In the genomic region with DNA sequence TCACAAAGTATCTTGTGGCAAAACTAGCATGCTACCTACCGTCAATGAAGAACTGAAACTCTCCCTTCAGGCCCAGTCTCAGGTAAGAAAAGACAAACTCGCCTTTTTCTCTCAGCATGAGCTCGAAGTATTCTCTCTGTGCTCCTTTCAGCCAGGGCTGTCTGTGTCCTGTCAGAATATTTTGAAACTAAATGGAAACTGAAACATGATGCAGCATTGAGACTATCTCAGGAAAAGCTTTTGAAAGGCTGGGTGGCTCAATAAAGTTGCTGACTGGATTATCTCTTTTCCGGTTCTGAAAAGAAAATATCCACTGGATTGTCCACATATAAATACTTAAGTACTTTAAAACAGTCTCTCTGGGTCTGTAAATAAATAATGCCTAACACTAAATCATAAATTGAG, we compare ENCODE assay signal across 8 cellular contexts. TPM values are rescaled to one million over a fixed set of nuclear protein-coding genes. Genes with fewer than 3 reads are reported as not detected.
A peak's percentile ranks its signal among the peaks of the same experiment; 100 is the strongest.
DNase-seq lines count a peak whose midpoint lies in the region; ATAC-seq lines count a peak whose summit lies in the region.
"Had no signal": no experiment of that assay in that cellular context is flagged by ENCODE, and none has a peak within 500 bp of the region (broad histone marks: within the 10 kb centered on the region; RNA-seq: fewer than 3 reads in every experiment).

No MANE protein-coding gene starts in this region.

- WGBS in urinary bladder = 18% methylated on average over 4 of the region's 4 CpGs

- ATAC-seq in GM21576 (IDR thresholded peaks at IDR 0.05; ENCODE audit: unreplicated experiment) = peak; percentile 93

- H3K4me1 Mint-ChIP-seq in activated CD4-positive, alpha-beta T cell treated with anti-CD3 and anti-CD28 coated beads, Interleukin-2, amount 10 ng/mL, durations not matched to agents 7 days and 5 days = no peaks in the 10 kb centered on the region

- peaks cover 10% of the 10 kb centered on the region for H3K27me3 Mint-ChIP-seq in activated CD4-positive, alpha-beta T cell treated with anti-CD3 and anti-CD28 coated beads, Interleukin-2, amount 10 ng/mL, durations not matched to agents 7 days and 5 days

- peak overlapping the region; percentile 40 for H3K27ac ChIP-seq in urinary bladder (ENCODE audit: low read depth)

- H3K4me3 Mint-ChIP-seq in activated CD4-positive, alpha-beta T cell treated with anti-CD3 and anti-CD28 coated beads, Interleukin-2, amount 10 ng/mL, durations not matched to agents 7 days and 5 days = no peak overlapping the region

- H3K4me3 ChIP-seq in urinary bladder (ENCODE audit: low read depth, low read length) = peak overlapping the region; percentile 23

- H3K9me3 Mint-ChIP-seq in activated CD4-positive, alpha-beta T cell treated with anti-CD3 and anti-CD28 coated beads, Interleukin-2, amount 10 ng/mL, durations not matched to agents 7 days and 5 days = peaks cover 5% of the 10 kb centered on the region

- CTCF ChIA-PET in activated CD4-positive, alpha-beta T cell treated with anti-CD3 and anti-CD28 coated beads, Interleukin-2, amount 10 ng/mL, durations not matched to agents 7 days and 5 days (lab: Charles Lee) = interaction anchor here (0.9 kb wide), 1 partner anchor 312 kb away, joined by 3 read pairs; no protein-coding TSS in a partner anchor

- no peaks in the 10 kb centered on the region for H3K36me3 Mint-ChIP-seq in activated CD4-positive, alpha-beta T cell treated with anti-CD3 and anti-CD28 coated beads, Interleukin-2, amount 10 ng/mL, durations not matched to agents 7 days and 5 days (ENCODE audit: low read depth)

- POLR2A ChIA-PET in activated CD4-positive, alpha-beta T cell treated with anti-CD3 and anti-CD28 coated beads, Interleukin-2, amount 10 ng/mL, durations not matched to agents 7 days and 5 days (lab: Charles Lee) = no interaction called here

- H3K27ac Mint-ChIP-seq in activated CD4-positive, alpha-beta T cell treated with anti-CD3 and anti-CD28 coated beads, Interleukin-2, amount 10 ng/mL, durations not matched to agents 7 days and 5 days = no peak overlapping the region

- no peaks in the 10 kb centered on the region for H3K4me1 ChIP-seq in urinary bladder (ENCODE audit: insufficient read depth)

- DNase-seq in NCI-H69 (lab: John Stamatoyannopoulos, UW) (peak; percentile 62), iris pigment epithelial cell (ENCODE audit: low read depth) (peak; percentile 60), SIG-M5 treated with dmso at 0.1 percent for 504 hours (lab: John Stamatoyannopoulos, UW; ENCODE audit: unreplicated experiment) (no peak)
- no peak for DNase-seq in activated CD4-positive, alpha-beta T cell treated with anti-CD3 and anti-CD28 coated beads, Interleukin-2, amount 10 ng/mL, durations not matched to agents 7 days and 5 days
- no peak for DNase-seq in activated T-cell treated with anti-CD3 and anti-CD28 coated beads, Interleukin-2, amount 50 U/mL, for 48 hours
- DNase-seq: NCI-H510A treated with DMSO at 0.1 percent for 48 hours had no signal

- H3K36me3 ChIP-seq in urinary bladder (ENCODE audit: insufficient read depth) = no peaks in the 10 kb centered on the region

RNA-seq across cellular contexts. Expression of a gene that starts 0.7 kb away (rescaled TPM):
- 8.6 TPM for total RNA-seq in urinary bladder
- polyA plus RNA-seq in urinary bladder = 1.7 TPM
- not detected for total RNA-seq in activated CD4-positive, alpha-beta T cell treated with anti-CD3 and anti-CD28 coated beads, Interleukin-2, amount 10 ng/mL, durations not matched to agents 7 days and 5 days

RNA-seq across cellular contexts. Expression of a gene that starts 33.3 kb away (rescaled TPM):
- total RNA-seq in urinary bladder = 0.42 TPM
- 0.05 TPM for polyA plus RNA-seq in urinary bladder
- total RNA-seq in activated CD4-positive, alpha-beta T cell treated with anti-CD3 and anti-CD28 coated beads, Interleukin-2, amount 10 ng/mL, durations not matched to agents 7 days and 5 days = not detected

RNA-seq across cellular contexts. Expression of a gene that starts 41.4 kb away (rescaled TPM):
- not detected for total RNA-seq in urinary bladder
- polyA plus RNA-seq in urinary bladder = not detected
- not detected for total RNA-seq in activated CD4-positive, alpha-beta T cell treated with anti-CD3 and anti-CD28 coated beads, Interleukin-2, amount 10 ng/mL, durations not matched to agents 7 days and 5 days

RNA-seq across cellular contexts. Expression of a gene that starts 51.0 kb away (rescaled TPM):
- 9.5 TPM for total RNA-seq in urinary bladder
- 7.1 TPM for polyA plus RNA-seq in urinary bladder
- total RNA-seq in activated CD4-positive, alpha-beta T cell treated with anti-CD3 and anti-CD28 coated beads, Interleukin-2, amount 10 ng/mL, durations not matched to agents 7 days and 5 days = 10 to 100 TPM in 1 of 2 experiments, 1 to 10 TPM in 1; 7.7 to 10.3 TPM

RNA-seq across cellular contexts. Expression of a gene that starts 59.1 kb away (rescaled TPM):
- total RNA-seq in urinary bladder = 37.1 TPM
- 62.1 TPM for polyA plus RNA-seq in urinary bladder
- 10 to 100 TPM; 39.9 to 51.6 TPM for total RNA-seq in activated CD4-positive, alpha-beta T cell treated with anti-CD3 and anti-CD28 coated beads, Interleukin-2, amount 10 ng/mL, durations not matched to agents 7 days and 5 days

Comparison
In these comparisons a context has a peak if more than half of its experiments do, and no peak if none do; other contexts are left out.
1. DNase-seq: peak in NCI-H69 (single experiment) and iris pigment epithelial cell (single experiment); none in activated CD4-positive, alpha-beta T cell treated with anti-CD3 and anti-CD28 coated beads, Interleukin-2, amount 10 ng/mL, durations not matched to agents 7 days and 5 days (single experiment), activated T-cell treated with anti-CD3 and anti-CD28 coated beads, Interleukin-2, amount 50 U/mL, for 48 hours (0 of 2) and SIG-M5 treated with dmso at 0.1 percent for 504 hours (single experiment).